In the genomic region with DNA sequence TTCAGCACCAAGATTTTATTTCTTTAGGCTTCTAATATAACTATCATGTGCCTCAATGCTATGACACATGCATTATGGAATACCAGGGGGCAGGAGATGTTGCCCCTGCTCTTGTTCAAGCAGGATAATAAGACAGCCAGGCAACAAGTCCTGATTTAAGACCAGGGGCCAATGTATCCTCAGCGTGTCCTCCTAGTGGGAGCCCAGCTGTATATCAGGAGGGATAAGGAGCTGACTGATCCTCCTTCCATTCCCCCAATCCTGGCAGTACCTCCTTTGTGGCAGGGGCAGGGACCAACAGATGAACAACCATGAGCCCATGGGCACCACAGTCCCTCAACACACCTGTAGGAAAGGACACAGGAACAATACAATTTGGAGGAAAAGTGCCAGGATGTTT, we compare ENCODE assay signal across 1 cellular context.
TF ChIP-seq lines count a peak whose summit lies in the region.

No MANE protein-coding gene starts in this region.

TF ChIP-seq in K562, 482 proteins besides CTCF, POLR2A, EP300 and RAD21:
- TF ChIP-seq ZNF408 (CRISPR knock-in tag; IDR thresholded peaks at IDR 0.05; ENCODE audit: low read depth) (no peak), ZNF583 (CRISPR knock-in tag; IDR thresholded peaks at IDR 0.05) (no peak), EZH2 (IDR thresholded peaks at IDR 0.05; ENCODE audit: borderline replicate concordance, low read depth, low read length) (no peak), GATAD2A (IDR thresholded peaks at IDR 0.05) (no peak), ZNF507 (tag; conservative IDR thresholded peaks at IDR 0.05) (no peak), ESRRA (IDR thresholded peaks at IDR 0.05; ENCODE audit: borderline replicate concordance, low read depth) (no peak), ZC3H4 (CRISPR knock-in tag; IDR thresholded peaks at IDR 0.05; ENCODE audit: borderline replicate concordance) (no peak), HDAC2 (IDR thresholded peaks at IDR 0.05) (no peak), LCOR (CRISPR knock-in tag; IDR thresholded peaks at IDR 0.05) (no peak), ZNF134 (CRISPR knock-in tag; conservative IDR thresholded peaks at IDR 0.05) (no peak), OTX1 (CRISPR knock-in tag; IDR thresholded peaks at IDR 0.05) (no peak), HMG20A (CRISPR knock-in tag; conservative IDR thresholded peaks at IDR 0.05) (no peak), NFATC3 (IDR thresholded peaks at IDR 0.05) (no peak), PHF8 (IDR thresholded peaks at IDR 0.05; ENCODE audit: borderline replicate concordance, low read length) (no peak), KLF6 (CRISPR knock-in tag; IDR thresholded peaks at IDR 0.05; ENCODE audit: borderline replicate concordance) (no peak), TAF1 (IDR thresholded peaks at IDR 0.05; ENCODE audit: control insufficient read depth, extremely low read depth, insufficient read depth, low read length, severe bottlenecking) (no peak)
- TF ChIP-seq, protein P1, sequence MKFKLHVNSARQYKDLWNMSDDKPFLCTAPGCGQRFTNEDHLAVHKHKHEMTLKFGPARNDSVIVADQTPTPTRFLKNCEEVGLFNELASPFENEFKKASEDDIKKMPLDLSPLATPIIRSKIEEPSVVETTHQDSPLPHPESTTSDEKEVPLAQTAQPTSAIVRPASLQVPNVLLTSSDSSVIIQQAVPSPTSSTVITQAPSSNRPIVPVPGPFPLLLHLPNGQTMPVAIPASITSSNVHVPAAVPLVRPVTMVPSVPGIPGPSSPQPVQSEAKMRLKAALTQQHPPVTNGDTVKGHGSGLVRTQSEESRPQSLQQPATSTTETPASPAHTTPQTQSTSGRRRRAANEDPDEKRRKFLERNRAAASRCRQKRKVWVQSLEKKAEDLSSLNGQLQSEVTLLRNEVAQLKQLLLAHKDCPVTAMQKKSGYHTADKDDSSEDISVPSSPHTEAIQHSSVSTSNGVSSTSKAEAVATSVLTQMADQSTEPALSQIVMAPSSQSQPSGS (CRISPR knock-in tag; IDR thresholded peaks at IDR 0.05): no peak
- TF ChIP-seq, protein P2, sequence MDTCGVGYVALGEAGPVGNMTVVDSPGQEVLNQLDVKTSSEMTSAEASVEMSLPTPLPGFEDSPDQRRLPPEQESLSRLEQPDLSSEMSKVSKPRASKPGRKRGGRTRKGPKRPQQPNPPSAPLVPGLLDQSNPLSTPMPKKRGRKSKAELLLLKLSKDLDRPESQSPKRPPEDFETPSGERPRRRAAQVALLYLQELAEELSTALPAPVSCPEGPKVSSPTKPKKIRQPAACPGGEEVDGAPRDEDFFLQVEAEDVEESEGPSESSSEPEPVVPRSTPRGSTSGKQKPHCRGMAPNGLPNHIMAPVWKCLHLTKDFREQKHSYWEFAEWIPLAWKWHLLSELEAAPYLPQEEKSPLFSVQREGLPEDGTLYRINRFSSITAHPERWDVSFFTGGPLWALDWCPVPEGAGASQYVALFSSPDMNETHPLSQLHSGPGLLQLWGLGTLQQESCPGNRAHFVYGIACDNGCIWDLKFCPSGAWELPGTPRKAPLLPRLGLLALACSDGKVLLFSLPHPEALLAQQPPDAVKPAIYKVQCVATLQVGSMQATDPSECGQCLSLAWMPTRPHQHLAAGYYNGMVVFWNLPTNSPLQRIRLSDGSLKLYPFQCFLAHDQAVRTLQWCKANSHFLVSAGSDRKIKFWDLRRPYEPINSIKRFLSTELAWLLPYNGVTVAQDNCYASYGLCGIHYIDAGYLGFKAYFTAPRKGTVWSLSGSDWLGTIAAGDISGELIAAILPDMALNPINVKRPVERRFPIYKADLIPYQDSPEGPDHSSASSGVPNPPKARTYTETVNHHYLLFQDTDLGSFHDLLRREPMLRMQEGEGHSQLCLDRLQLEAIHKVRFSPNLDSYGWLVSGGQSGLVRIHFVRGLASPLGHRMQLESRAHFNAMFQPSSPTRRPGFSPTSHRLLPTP (IDR thresholded peaks at IDR 0.05; ENCODE audit: borderline replicate concordance, extremely low read depth, insufficient read length): no peak
